Comparison of ENCODE assay signal across 8 cellular contexts in genomic region chr4:153523171-153523757, GRCh38. TPM values are rescaled to one million over a fixed set of nuclear protein-coding genes. Genes with fewer than 3 reads are reported as not detected.
A peak's percentile ranks its signal among the peaks of the same experiment; 100 is the strongest.
DNase-seq lines count a peak whose midpoint lies in the region; ATAC-seq lines count a peak whose summit lies in the region.

No MANE protein-coding gene starts in this region.

- H3K4me1 Mint-ChIP-seq in activated CD8-positive, alpha-beta memory T cell treated with anti-CD3 and anti-CD28 coated beads, Interleukin-2, amount 10 ng/mL, durations not matched to agents 7 days and 5 days = peaks cover 91% of the 10 kb centered on the region
- peaks cover 98% of the 10 kb centered on the region for H3K4me1 Mint-ChIP-seq in stimulated activated naive CD8-positive, alpha-beta T cell treated with anti-CD3 and anti-CD28 coated beads, Interleukin-15, amount 100 ng/mL, for 72 hours

- peaks cover 63% of the 10 kb centered on the region for H3K4me1 ChIP-seq in effector memory CD4-positive, alpha-beta T cell (ENCODE audit: control insufficient read depth, insufficient read depth, low read length, poor library complexity, severe bottlenecking)

- peaks cover 20% of the 10 kb centered on the region for H3K36me3 Mint-ChIP-seq in activated CD8-positive, alpha-beta memory T cell treated with anti-CD3 and anti-CD28 coated beads, Interleukin-2, amount 10 ng/mL, durations not matched to agents 7 days and 5 days

- no peak for ATAC-seq in activated CD8-positive, alpha-beta memory T cell treated with anti-CD3 and anti-CD28 coated beads, Interleukin-2, amount 10 ng/mL, durations not matched to agents 7 days and 5 days
- ATAC-seq in stimulated activated naive CD8-positive, alpha-beta T cell treated with anti-CD3 and anti-CD28 coated beads, Interleukin-15, amount 100 ng/mL, for 72 hours = no peak
- no peak for ATAC-seq in HG03354 (IDR thresholded peaks at IDR 0.05; ENCODE audit: poor library complexity, severe bottlenecking, unreplicated experiment)

- H3K27me3 ChIP-seq in effector memory CD4-positive, alpha-beta T cell (replicated peaks; ENCODE audit: control insufficient read depth, insufficient read depth, low read length, poor library complexity, severe bottlenecking) = no peaks in the 10 kb centered on the region

- DNase-seq in activated CD8-positive, alpha-beta memory T cell treated with anti-CD3 and anti-CD28 coated beads, Interleukin-2, amount 10 ng/mL, durations not matched to agents 7 days and 5 days = no peak
- no peak for DNase-seq in activated CD8-positive, alpha-beta memory T cell treated with anti-CD3 and anti-CD28 coated beads, Interleukin-2, amount 50 U/mL, for 48 hours
- DNase-seq in SK-N-MC (ENCODE audit: low read depth, low spot score) (no peak), DMS53 (lab: John Stamatoyannopoulos, UW) (no peak)
- DNase-seq in effector memory CD4-positive, alpha-beta T cell = no peak
- DNase-seq in stimulated activated naive CD8-positive, alpha-beta T cell treated with anti-CD3 and anti-CD28 coated beads, Interleukin-15, amount 100 ng/mL, for 72 hours = no peak
- no peak for DNase-seq in stimulated activated CD4-positive, alpha-beta T cell treated with anti-CD3 and anti-CD28 coated beads, Interleukin-4, amount 100 ng/mL, for 1 hour

- H3K27me3 Mint-ChIP-seq in activated CD8-positive, alpha-beta memory T cell treated with anti-CD3 and anti-CD28 coated beads, Interleukin-2, amount 10 ng/mL, durations not matched to agents 7 days and 5 days = no peaks in the 10 kb centered on the region
- H3K27me3 Mint-ChIP-seq in stimulated activated naive CD8-positive, alpha-beta T cell treated with anti-CD3 and anti-CD28 coated beads, Interleukin-15, amount 100 ng/mL, for 72 hours = no peaks in the 10 kb centered on the region

- H3K9me3 ChIP-seq in SK-N-MC (ENCODE audit: low read depth, low read length) = no peaks in the 10 kb centered on the region
- no peaks in the 10 kb centered on the region for H3K9me3 ChIP-seq in effector memory CD4-positive, alpha-beta T cell (ENCODE audit: control insufficient read depth, low read length)

- peak overlapping the region; percentile 17 for H3K4me3 ChIP-seq in SK-N-MC
- no peak overlapping the region for H3K4me3 ChIP-seq in effector memory CD4-positive, alpha-beta T cell (ENCODE audit: insufficient read depth, low read depth, low read length, poor library complexity, severe bottlenecking)

- no peaks in the 10 kb centered on the region; the same call in 1 of the 2 replicates for H3K36me3 ChIP-seq in SK-N-MC (ENCODE audit: insufficient read depth, low read length)
- H3K36me3 ChIP-seq in effector memory CD4-positive, alpha-beta T cell (ENCODE audit: control insufficient read depth, insufficient read depth, low read length) = no peaks in the 10 kb centered on the region

- CTCF ChIA-PET in activated CD8-positive, alpha-beta memory T cell treated with anti-CD3 and anti-CD28 coated beads, Interleukin-2, amount 10 ng/mL, durations not matched to agents 7 days and 5 days (lab: Charles Lee) = interaction anchor here (1.2 to 3.3 kb wide), 10 partner anchors 8 to 90 kb away, joined by 3 to 13 read pairs (median 6); partner anchors contain the start of gene TMEM131L

- H3K27ac ChIP-seq in SK-N-MC = peak overlapping the region; percentile 75
- H3K27ac ChIP-seq in effector memory CD4-positive, alpha-beta T cell (ENCODE audit: insufficient read depth, low read length, poor library complexity, severe bottlenecking) = peak overlapping the region; percentile 78

- H3K4me3 Mint-ChIP-seq in activated CD8-positive, alpha-beta memory T cell treated with anti-CD3 and anti-CD28 coated beads, Interleukin-2, amount 10 ng/mL, durations not matched to agents 7 days and 5 days = peak overlapping the region; percentile 22
- H3K4me3 Mint-ChIP-seq in stimulated activated naive CD8-positive, alpha-beta T cell treated with anti-CD3 and anti-CD28 coated beads, Interleukin-15, amount 100 ng/mL, for 72 hours = peak overlapping the region; percentile 75 to 78

- peak overlapping the region; percentile 93 for H3K27ac Mint-ChIP-seq in activated CD8-positive, alpha-beta memory T cell treated with anti-CD3 and anti-CD28 coated beads, Interleukin-2, amount 10 ng/mL, durations not matched to agents 7 days and 5 days
- peak overlapping the region; percentile 68 to 80 for H3K27ac Mint-ChIP-seq in stimulated activated naive CD8-positive, alpha-beta T cell treated with anti-CD3 and anti-CD28 coated beads, Interleukin-15, amount 100 ng/mL, for 72 hours

- H3K9ac ChIP-seq in SK-N-MC (ENCODE audit: insufficient read length) = no peak overlapping the region

- peaks cover 2% of the 10 kb centered on the region for H3K9me3 Mint-ChIP-seq in activated CD8-positive, alpha-beta memory T cell treated with anti-CD3 and anti-CD28 coated beads, Interleukin-2, amount 10 ng/mL, durations not matched to agents 7 days and 5 days (ENCODE audit: low read depth)
- H3K9me3 Mint-ChIP-seq in stimulated activated naive CD8-positive, alpha-beta T cell treated with anti-CD3 and anti-CD28 coated beads, Interleukin-15, amount 100 ng/mL, for 72 hours = peaks cover 6 to 11% of the 10 kb centered on the region in 2 donors

RNA-seq across cellular contexts. Expression of gene TMEM131L, which starts 57.1 kb away (rescaled TPM):
- total RNA-seq in activated CD8-positive, alpha-beta memory T cell treated with anti-CD3 and anti-CD28 coated beads, Interleukin-2, amount 10 ng/mL, durations not matched to agents 7 days and 5 days = 10 to 100 TPM; 29.2 to 34.0 TPM
